In genomic region chr13:66407159-66407558, GRCh38 we compare ENCODE assay signal across 14 cellular contexts.
A peak's percentile ranks its signal among the peaks of the same experiment; 100 is the strongest.
DNase-seq lines count a peak whose midpoint lies in the region; ATAC-seq and TF ChIP-seq lines count a peak whose summit lies in the region.
"Had no signal": no experiment of that assay in that cellular context is flagged by ENCODE, and none has a peak within 500 bp of the region (broad histone marks: within the 10 kb centered on the region; RNA-seq: fewer than 3 reads in every experiment).

No MANE protein-coding gene starts in this region.

- peaks cover 47% of the 10 kb centered on the region for H3K4me1 Mint-ChIP-seq in chondrocyte (ENCODE audit: low read depth)
- H3K4me1 Mint-ChIP-seq in osteocyte (ENCODE audit: unreplicated experiment): peaks cover 50% of the 10 kb centered on the region

- H3K9me3 Mint-ChIP-seq in chondrocyte (ENCODE audit: low read depth) (no peaks in the 10 kb centered on the region), osteocyte (ENCODE audit: unreplicated experiment) (peaks cover 4% of the 10 kb centered on the region)

- no peaks in the 10 kb centered on the region for H3K27me3 Mint-ChIP-seq in chondrocyte (ENCODE audit: low read depth)
- no peaks in the 10 kb centered on the region for H3K27me3 Mint-ChIP-seq in osteocyte (ENCODE audit: unreplicated experiment)

- no peak overlapping the region for H3K27ac ChIP-seq in HEK293 (ENCODE audit: extremely low read depth, low read depth, low read length)

- no peaks in the 10 kb centered on the region for H3K36me3 Mint-ChIP-seq in chondrocyte (ENCODE audit: low read depth)
- no peaks in the 10 kb centered on the region for H3K36me3 Mint-ChIP-seq in osteocyte (ENCODE audit: unreplicated experiment)

- DNase-seq in chondrocyte (ENCODE audit: low spot score): no peak
- peak; percentile 22 for DNase-seq in medulla oblongata (ENCODE audit: extremely low spot score)
- no peak for DNase-seq in osteocyte (ENCODE audit: extremely low spot score, unreplicated experiment)
- DNase-seq in DMS53 treated with DMSO at 0.1 percent for 48 hours (lab: John Stamatoyannopoulos, UW; ENCODE audit: unreplicated experiment): no peak
- DNase-seq in KBM-7: no peak
- DNase-seq: H7, IMR-90, NCI-H1417, NCI-H1930, NCI-H2171, RPMI8226 had no signal

- H3K4me3 ChIP-seq in HEK293 (ENCODE audit: low read depth, low read length): no peak overlapping the region

- POLR2A ChIA-PET in HEK293 (lab: Yijun Ruan, JAX): no interaction called here

- H3K27ac Mint-ChIP-seq in chondrocyte (ENCODE audit: unreplicated experiment): peak overlapping the region; percentile 54
- H3K27ac Mint-ChIP-seq in osteocyte (ENCODE audit: unreplicated experiment): peak overlapping the region; percentile 43

- no peak overlapping the region for H3K4me3 Mint-ChIP-seq in chondrocyte (ENCODE audit: unreplicated experiment)
- no peak overlapping the region for H3K4me3 Mint-ChIP-seq in osteocyte (ENCODE audit: unreplicated experiment)

- TF ChIP-seq CTCF in HEK293 (tag by site-specific recombination; IDR thresholded peaks at IDR 0.05) (no peak), chondrocyte (IDR thresholded peaks at IDR 0.05) (no peak), osteocyte (IDR thresholded peaks at IDR 0.05) (no peak)

- H3K4me1 ChIP-seq in HEK293 (ENCODE audit: control insufficient read depth, insufficient read depth, low read length): no peaks in the 10 kb centered on the region

- in situ Hi-C loops in KBM-7 (cut with MboI; ENCODE audit: low pct_unique_long_range_greater_than_20kb, low sequenced_read_pairs): no loop called here

- H3K36me3 ChIP-seq in HEK293 (ENCODE audit: control insufficient read depth in 2 of 2, insufficient read depth in 1 of 2, low read length in 2 of 2): no peaks in the 10 kb centered on the region

- CTCF ChIA-PET in HEK293 (lab: Yijun Ruan, JAX): no interaction called here

- no peaks in the 10 kb centered on the region for H3K9me3 ChIP-seq in HEK293 (ENCODE audit: control insufficient read depth, insufficient read depth, low read depth, low read length)

- ATAC-seq in SK-N-SH treated with all-trans-retinoic acid at 6 μM for 48 hours (no peak), HG02798 (IDR thresholded peaks at IDR 0.05; ENCODE audit: poor library complexity, unreplicated experiment) (no peak)

TF ChIP-seq in HEK293, 187 proteins besides CTCF, POLR2A, EP300 and RAD21:
- peak; percentile 68 for TF ChIP-seq TRIM28 (IDR thresholded peaks at IDR 0.05; ENCODE audit: borderline replicate concordance, low read length)
- TF ChIP-seq, protein P1, sequence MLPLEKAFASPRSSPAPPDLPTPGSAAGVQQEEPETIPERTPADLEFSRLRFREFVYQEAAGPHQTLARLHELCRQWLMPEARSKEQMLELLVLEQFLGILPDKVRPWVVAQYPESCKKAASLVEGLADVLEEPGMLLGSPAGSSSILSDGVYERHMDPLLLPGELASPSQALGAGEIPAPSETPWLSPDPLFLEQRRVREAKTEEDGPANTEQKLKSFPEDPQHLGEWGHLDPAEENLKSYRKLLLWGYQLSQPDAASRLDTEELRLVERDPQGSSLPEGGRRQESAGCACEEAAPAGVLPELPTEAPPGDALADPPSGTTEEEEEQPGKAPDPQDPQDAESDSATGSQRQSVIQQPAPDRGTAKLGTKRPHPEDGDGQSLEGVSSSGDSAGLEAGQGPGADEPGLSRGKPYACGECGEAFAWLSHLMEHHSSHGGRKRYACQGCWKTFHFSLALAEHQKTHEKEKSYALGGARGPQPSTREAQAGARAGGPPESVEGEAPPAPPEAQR (tag by site-specific recombination; IDR thresholded peaks at IDR 0.05): no peak
- no peak for TF ChIP-seq GLIS2 (tag by site-specific recombination; IDR thresholded peaks at IDR 0.05)

TF ChIP-seq in SK-N-SH treated with all-trans-retinoic acid at 6 μM for 48 hours, 23 proteins besides CTCF, POLR2A, EP300 and RAD21:
- TF ChIP-seq ESRRG (CRISPR knock-in tag; IDR thresholded peaks at IDR 0.05) (no peak), ZNF565 (CRISPR knock-in tag; conservative IDR thresholded peaks at IDR 0.05; ENCODE audit: low read depth) (no peak), ZC3H10 (CRISPR knock-in tag; IDR thresholded peaks at IDR 0.05) (no peak), CREB5 (CRISPR knock-in tag; IDR thresholded peaks at IDR 0.05; ENCODE audit: low read depth) (no peak), POU6F1 (CRISPR knock-in tag; IDR thresholded peaks at IDR 0.05; ENCODE audit: borderline replicate concordance, low read depth) (no peak), BACH2 (CRISPR knock-in tag; IDR thresholded peaks at IDR 0.05; ENCODE audit: borderline replicate concordance) (no peak), RARB (CRISPR knock-in tag; IDR thresholded peaks at IDR 0.05) (no peak), CSDC2 (CRISPR knock-in tag; IDR thresholded peaks at IDR 0.05) (no peak), ZFP3 (CRISPR knock-in tag; IDR thresholded peaks at IDR 0.05) (no peak), PATZ1 (CRISPR knock-in tag; IDR thresholded peaks at IDR 0.05; ENCODE audit: borderline replicate concordance) (no peak), SNAI2 (CRISPR knock-in tag; IDR thresholded peaks at IDR 0.05) (no peak), OSR1 (CRISPR knock-in tag; IDR thresholded peaks at IDR 0.05) (no peak), ARNTL (CRISPR knock-in tag; IDR thresholded peaks at IDR 0.05; ENCODE audit: borderline replicate concordance, low read depth) (no peak)
